Comparison of ENCODE assay signal across 8 cellular contexts in the genomic region with DNA sequence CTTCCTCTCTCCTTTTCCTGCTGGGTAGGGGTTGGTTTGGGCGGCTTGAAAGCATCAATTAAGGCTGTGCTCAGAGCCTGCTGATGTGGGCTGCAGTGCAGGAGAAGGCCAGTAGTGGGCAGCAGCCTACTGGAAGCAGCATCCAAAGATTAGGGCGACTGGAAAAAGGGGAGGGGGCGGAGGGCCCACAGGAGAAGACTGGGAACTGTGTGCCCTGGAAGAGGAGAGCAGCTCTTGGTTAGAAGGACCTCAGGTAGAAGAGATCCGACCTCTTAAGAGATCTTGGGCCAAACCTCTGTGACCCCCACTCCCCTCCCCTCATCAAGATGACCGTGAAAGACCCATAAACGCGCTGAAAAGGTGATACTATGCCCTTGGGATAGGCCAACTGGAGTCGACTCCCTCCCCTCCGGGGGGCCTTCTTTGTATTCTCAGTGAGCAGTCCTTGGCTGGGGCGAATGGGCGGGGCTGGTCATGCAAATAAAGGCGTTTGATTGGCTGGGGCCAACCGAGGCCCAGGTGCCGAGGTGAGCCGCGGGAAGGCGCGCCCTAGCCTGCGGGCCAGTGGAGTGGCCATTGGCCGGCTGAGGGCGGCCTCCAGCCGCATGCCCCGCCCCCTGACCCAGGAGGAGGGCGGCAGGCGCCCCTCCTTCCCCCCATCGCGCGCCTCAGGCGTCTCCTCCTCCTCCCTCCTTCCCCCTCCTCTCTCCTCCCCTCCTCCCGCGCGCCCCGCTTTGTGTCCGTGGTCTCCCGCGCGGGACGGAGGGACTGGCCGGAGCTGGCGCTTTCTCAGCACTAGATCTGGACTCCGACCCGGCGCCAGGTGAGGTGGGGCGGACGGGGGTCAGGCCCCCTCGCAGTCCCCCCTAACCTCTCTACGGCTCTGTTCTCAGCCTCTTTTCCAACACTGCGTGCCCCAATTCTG. TPM values are rescaled to one million over a fixed set of nuclear protein-coding genes. Genes with fewer than 3 reads are reported as not detected.
DNase-seq lines count a peak whose midpoint lies in the region; ATAC-seq and TF ChIP-seq lines count a peak whose summit lies in the region.

No MANE protein-coding gene starts in this region.

- H3K4me3 ChIP-seq in fibroblast of mammary gland (ENCODE audit: control insufficient read depth, low read depth, low read length): peak overlapping the region; percentile 53
- peak overlapping the region; percentile 74 to 97 for H3K4me3 ChIP-seq in neuronal stem cell (ENCODE audit: low read length in 2 of 2)
- peak overlapping the region; percentile 14 to 67 for H3K4me3 ChIP-seq in aorta (ENCODE audit: low read length in 2 of 2)

- H3K9me3 Mint-ChIP-seq in activated T-helper 1 cell treated with anti-CD3 and anti-CD28 coated beads, Interleukin-12 subunit alpha, Interleukin-12 subunit beta, Interleukin-2, Interleukin-4 antibody, amounts not matched to agents 30 ng/mL and 10 ng/mL and 1 ng/mL, durations not matched to agents 14 hours and 24 hours and 36 hours: no peaks in the 10 kb centered on the region

- H2AK5ac ChIP-seq in neuronal stem cell (ENCODE audit: low read depth, low read length): peak overlapping the region; percentile 75

- H3K27me3 ChIP-seq in neuronal stem cell (ENCODE audit: control insufficient read depth in 3 of 3, insufficient read depth in 3 of 3, low read depth in 1 of 3, low read length in 3 of 3): no peaks in the 10 kb centered on the region
- no peaks in the 10 kb centered on the region for H3K27me3 ChIP-seq in aorta (ENCODE audit: control insufficient read depth in 1 of 2, insufficient read depth in 2 of 2, low read length in 1 of 2)

- intact Hi-C loops in activated T-helper 1 cell treated with anti-CD3 and anti-CD28 coated beads, Interleukin-12 subunit alpha, Interleukin-12 subunit beta, Interleukin-2, Interleukin-4 antibody, amounts not matched to agents 30 ng/mL and 10 ng/mL and 1 ng/mL, durations not matched to agents 14 hours and 24 hours and 36 hours (cut with micrococcal nuclease): loop anchor here (1.0 to 10.0 kb wide), 7 partner anchors 54 to 840 kb away; a partner anchor contains a TSS
- intact Hi-C loops in aorta (cut with DNase I): loop anchor here (2.0 to 5.0 kb wide), 2 partner anchors 98 kb away; no protein-coding TSS in a partner anchor

- no peaks in the 10 kb centered on the region for H3K9me3 ChIP-seq in neuronal stem cell (replicated peaks in 1 of 2; ENCODE audit: control insufficient read depth in 2 of 2, insufficient read depth in 1 of 2, low read depth in 1 of 2, low read length in 2 of 2)
- no peaks in the 10 kb centered on the region for H3K9me3 ChIP-seq in aorta (ENCODE audit: control insufficient read depth, low read length)

- TF ChIP-seq CTCF in C4-2B (conservative IDR thresholded peaks at IDR 0.05): peak; percentile 88
- peak; percentile 91 for TF ChIP-seq CTCF in fibroblast of mammary gland (conservative IDR thresholded peaks at IDR 0.05; ENCODE audit: control insufficient read depth, insufficient read depth, low read depth, low read length)

- H3K27me3 Mint-ChIP-seq in activated T-helper 1 cell treated with anti-CD3 and anti-CD28 coated beads, Interleukin-12 subunit alpha, Interleukin-12 subunit beta, Interleukin-2, Interleukin-4 antibody, amounts not matched to agents 30 ng/mL and 10 ng/mL and 1 ng/mL, durations not matched to agents 14 hours and 24 hours and 36 hours (ENCODE audit: insufficient read depth): no peaks in the 10 kb centered on the region

- peak overlapping the region; percentile 65 for H4K8ac ChIP-seq in neuronal stem cell (ENCODE audit: low read depth, low read length)

- H4K91ac ChIP-seq in neuronal stem cell (ENCODE audit: low read depth, low read length, poor library complexity): peak overlapping the region; percentile 53

- peak overlapping the region; percentile 91 for H3K9ac ChIP-seq in neuronal stem cell (ENCODE audit: low read depth, low read length, poor library complexity)

- peak overlapping the region; percentile 97 for H3K18ac ChIP-seq in neuronal stem cell (ENCODE audit: low read length)

- peak overlapping the region; percentile 93 for H3K4ac ChIP-seq in neuronal stem cell (ENCODE audit: low read length)

- H3K36me3 ChIP-seq in neuronal stem cell (replicated peaks in 1 of 2; ENCODE audit: control insufficient read depth in 2 of 2, insufficient read depth in 2 of 2, low read length in 2 of 2) (peaks cover under 1 to 22% of the 10 kb centered on the region in 2 donors), aorta (ENCODE audit: control insufficient read depth in 1 of 2, insufficient read depth in 2 of 2, low read length in 1 of 2) (no peaks in the 10 kb centered on the region)

- peaks cover 0 to 3% of the 10 kb centered on the region in 2 donors for H3K4me1 ChIP-seq in neuronal stem cell (ENCODE audit: control insufficient read depth in 2 of 2, insufficient read depth in 1 of 2, low read depth in 1 of 2, low read length in 2 of 2)
- no peaks in the 10 kb centered on the region for H3K4me1 ChIP-seq in aorta (ENCODE audit: control insufficient read depth in 1 of 2, insufficient read depth in 2 of 2, low read length in 2 of 2)

- H2BK12ac ChIP-seq in neuronal stem cell (ENCODE audit: low read length): no peak overlapping the region

- peak overlapping the region; percentile 93 for H3K4me3 Mint-ChIP-seq in activated T-helper 1 cell treated with anti-CD3 and anti-CD28 coated beads, Interleukin-12 subunit alpha, Interleukin-12 subunit beta, Interleukin-2, Interleukin-4 antibody, amounts not matched to agents 30 ng/mL and 10 ng/mL and 1 ng/mL, durations not matched to agents 14 hours and 24 hours and 36 hours

- WGBS in neuronal stem cell (ENCODE audit: extremely low coverage in 2 of 2, insufficient read length in 2 of 2, insufficient replicate concordance in 1 of 2), 2 donors: no CpG with 5 or more reads among the region's 48 CpGs
- 1 to 21% methylated on average over 28 to 46 of the region's 48 CpGs for WGBS in aorta, 2 donors

- H2BK15ac ChIP-seq in neuronal stem cell (ENCODE audit: low read length): no peak overlapping the region

- peak; percentile 19 for DNase-seq in HT1080 (ENCODE audit: low read depth)
- DNase-seq in NOMO-1 treated with dmso at 0.1 percent for 144 hours (lab: John Stamatoyannopoulos, UW; ENCODE audit: unreplicated experiment): peak; percentile 35
- peak; percentile 67 for DNase-seq in activated T-helper 1 cell treated with anti-CD3 and anti-CD28 coated beads, Interleukin-12 subunit alpha, Interleukin-12 subunit beta, Interleukin-2, Interleukin-4 antibody, amounts not matched to agents 30 ng/mL and 10 ng/mL and 1 ng/mL, durations not matched to agents 14 hours and 24 hours and 36 hours (ENCODE audit: low spot score)
- DNase-seq in fibroblast of mammary gland (ENCODE audit: low read depth): peak; percentile 51
- peak; percentile 87 for DNase-seq in neuronal stem cell (ENCODE audit: low spot score)
- DNase-seq in aorta: peak; percentile 69 to 89

- peaks cover 2% of the 10 kb centered on the region for H3K79me1 ChIP-seq in neuronal stem cell (ENCODE audit: low read depth, low read length)

- H3K14ac ChIP-seq in neuronal stem cell (ENCODE audit: low read length): peak overlapping the region; percentile 71

- ATAC-seq in GM19395 (IDR thresholded peaks at IDR 0.05; ENCODE audit: unreplicated experiment): peak; percentile 58
- peak; percentile 85 for ATAC-seq in aorta (ENCODE audit: low FRiP score)

- H2AFZ ChIP-seq in neuronal stem cell (ENCODE audit: low read length): peak overlapping the region; percentile 73

- no peak overlapping the region for H2BK120ac ChIP-seq in neuronal stem cell (ENCODE audit: low read depth, low read length)

- H3K23ac ChIP-seq in neuronal stem cell (ENCODE audit: low read depth, low read length, poor library complexity): no peak overlapping the region

- peak overlapping the region; percentile 96 for H3K27ac Mint-ChIP-seq in activated T-helper 1 cell treated with anti-CD3 and anti-CD28 coated beads, Interleukin-12 subunit alpha, Interleukin-12 subunit beta, Interleukin-2, Interleukin-4 antibody, amounts not matched to agents 30 ng/mL and 10 ng/mL and 1 ng/mL, durations not matched to agents 14 hours and 24 hours and 36 hours

- H3K36me3 Mint-ChIP-seq in activated T-helper 1 cell treated with anti-CD3 and anti-CD28 coated beads, Interleukin-12 subunit alpha, Interleukin-12 subunit beta, Interleukin-2, Interleukin-4 antibody, amounts not matched to agents 30 ng/mL and 10 ng/mL and 1 ng/mL, durations not matched to agents 14 hours and 24 hours and 36 hours (ENCODE audit: low read depth): peaks cover 9% of the 10 kb centered on the region

- peak overlapping the region; percentile 60 for H3K4me2 ChIP-seq in neuronal stem cell (ENCODE audit: insufficient read depth, low read length, poor library complexity, severe bottlenecking)

- H2BK5ac ChIP-seq in neuronal stem cell (ENCODE audit: low read length): peak overlapping the region; percentile 94

- peaks cover 38% of the 10 kb centered on the region for H3K4me1 Mint-ChIP-seq in activated T-helper 1 cell treated with anti-CD3 and anti-CD28 coated beads, Interleukin-12 subunit alpha, Interleukin-12 subunit beta, Interleukin-2, Interleukin-4 antibody, amounts not matched to agents 30 ng/mL and 10 ng/mL and 1 ng/mL, durations not matched to agents 14 hours and 24 hours and 36 hours (ENCODE audit: low read depth)

- H3K27ac ChIP-seq in C4-2B (peak overlapping the region; percentile 100), neuronal stem cell (replicated peaks; ENCODE audit: low read length) (peak overlapping the region; percentile 75), aorta (ENCODE audit: low read depth in 1 of 2, low read length in 2 of 2) (peak overlapping the region in 1 of 2 donors; percentile 81)

RNA-seq across cellular contexts. Expression of a gene that starts 10.1 kb away (rescaled TPM):
- 6.7 and 7.4 TPM in 2 replicates for total RNA-seq in HT1080 (2014; rRNA removed; shearing (Covaris generic))
- 4.7 and 5.7 TPM in 2 replicates for polyA plus RNA-seq in HT1080 (2015; cell fraction: cytosol; rRNA removed)
- polyA plus RNA-seq in HT1080 (2015; cell fraction: nucleus; rRNA removed): 4.5 and 6.6 TPM in 2 replicates
- total RNA-seq in activated T-helper 1 cell treated with anti-CD3 and anti-CD28 coated beads, Interleukin-12 subunit alpha, Interleukin-12 subunit beta, Interleukin-2, Interleukin-4 antibody, amounts not matched to agents 30 ng/mL and 10 ng/mL and 1 ng/mL, durations not matched to agents 14 hours and 24 hours and 36 hours: 41.5 and 43.5 TPM in 2 replicates
- polyA plus RNA-seq in neuronal stem cell (2013, experiment 1 of 2): 55.1 TPM
- polyA plus RNA-seq in neuronal stem cell (2013, experiment 2 of 2): 55.1 TPM
- total RNA-seq in aorta: 10 to 100 TPM; 22.4 to 22.8 TPM
- polyA plus RNA-seq in aorta: 10 to 100 TPM; 16.1 to 17.2 TPM

RNA-seq across cellular contexts. Expression of a gene that starts 31.6 kb away (rescaled TPM):
- 0.11 TPM in 1 of 2 replicates, not detected in the other for total RNA-seq in HT1080 (2014; rRNA removed; shearing (Covaris generic))
- not detected in 2 replicates for polyA plus RNA-seq in HT1080 (2015; cell fraction: cytosol; rRNA removed)
- polyA plus RNA-seq in HT1080 (2015; cell fraction: nucleus; rRNA removed): 0.20 TPM in 1 of 2 replicates, not detected in the other
- total RNA-seq in activated T-helper 1 cell treated with anti-CD3 and anti-CD28 coated beads, Interleukin-12 subunit alpha, Interleukin-12 subunit beta, Interleukin-2, Interleukin-4 antibody, amounts not matched to agents 30 ng/mL and 10 ng/mL and 1 ng/mL, durations not matched to agents 14 hours and 24 hours and 36 hours: 0.10 TPM in 1 of 2 replicates, not detected in the other
- 3.0 TPM for polyA plus RNA-seq in neuronal stem cell (2013, experiment 1 of 2)
- polyA plus RNA-seq in neuronal stem cell (2013, experiment 2 of 2): 3.1 TPM
- not detected for total RNA-seq in aorta
- 1 to 10 TPM in 1 of 2 donors, not detected in 1; 1.0 TPM for polyA plus RNA-seq in aorta

Comparison
In these comparisons a context has a peak if more than half of its experiments do, and no peak if none do; other contexts are left out.
1. DNase-seq: peak in every context shown above with its lines; median percentile 87 in neuronal stem cell; 79 in aorta; 67 in activated T-helper 1 cell treated with anti-CD3 and anti-CD28 coated beads, Interleukin-12 subunit alpha, Interleukin-12 subunit beta, Interleukin-2, Interleukin-4 antibody, amounts not matched to agents 30 ng/mL and 10 ng/mL and 1 ng/mL, durations not matched to agents 14 hours and 24 hours and 36 hours; 51 in fibroblast of mammary gland; 35 in NOMO-1 treated with dmso at 0.1 percent for 144 hours; 19 in HT1080.